Comparison of ENCODE assay signal across 1 cellular context in genomic region chr2:191189112-191189635, GRCh38.
A peak's percentile ranks its signal among the peaks of the same experiment; 100 is the strongest.
TF ChIP-seq lines count a peak whose summit lies in the region.

No MANE protein-coding gene starts in this region.

TF ChIP-seq in HepG2, 621 proteins besides CTCF, POLR2A, EP300 and RAD21:
- TF ChIP-seq, protein P1, sequence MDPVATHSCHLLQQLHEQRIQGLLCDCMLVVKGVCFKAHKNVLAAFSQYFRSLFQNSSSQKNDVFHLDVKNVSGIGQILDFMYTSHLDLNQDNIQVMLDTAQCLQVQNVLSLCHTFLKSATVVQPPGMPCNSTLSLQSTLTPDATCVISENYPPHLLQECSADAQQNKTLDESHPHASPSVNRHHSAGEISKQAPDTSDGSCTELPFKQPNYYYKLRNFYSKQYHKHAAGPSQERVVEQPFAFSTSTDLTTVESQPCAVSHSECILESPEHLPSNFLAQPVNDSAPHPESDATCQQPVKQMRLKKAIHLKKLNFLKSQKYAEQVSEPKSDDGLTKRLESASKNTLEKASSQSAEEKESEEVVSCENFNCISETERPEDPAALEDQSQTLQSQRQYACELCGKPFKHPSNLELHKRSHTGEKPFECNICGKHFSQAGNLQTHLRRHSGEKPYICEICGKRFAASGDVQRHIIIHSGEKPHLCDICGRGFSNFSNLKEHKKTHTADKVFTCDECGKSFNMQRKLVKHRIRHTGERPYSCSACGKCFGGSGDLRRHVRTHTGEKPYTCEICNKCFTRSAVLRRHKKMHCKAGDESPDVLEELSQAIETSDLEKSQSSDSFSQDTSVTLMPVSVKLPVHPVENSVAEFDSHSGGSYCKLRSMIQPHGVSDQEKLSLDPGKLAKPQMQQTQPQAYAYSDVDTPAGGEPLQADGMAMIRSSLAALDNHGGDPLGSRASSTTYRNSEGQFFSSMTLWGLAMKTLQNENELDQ (CRISPR knock-in tag; IDR thresholded peaks at IDR 0.05; ENCODE audit: borderline replicate concordance), result no peak
- TF ChIP-seq ZNF263 (CRISPR knock-in tag; IDR thresholded peaks at IDR 0.05) (no peak), SNRNP70 (IDR thresholded peaks at IDR 0.05; ENCODE audit: low read depth, low read length) (no peak)
- TF ChIP-seq, protein P2, sequence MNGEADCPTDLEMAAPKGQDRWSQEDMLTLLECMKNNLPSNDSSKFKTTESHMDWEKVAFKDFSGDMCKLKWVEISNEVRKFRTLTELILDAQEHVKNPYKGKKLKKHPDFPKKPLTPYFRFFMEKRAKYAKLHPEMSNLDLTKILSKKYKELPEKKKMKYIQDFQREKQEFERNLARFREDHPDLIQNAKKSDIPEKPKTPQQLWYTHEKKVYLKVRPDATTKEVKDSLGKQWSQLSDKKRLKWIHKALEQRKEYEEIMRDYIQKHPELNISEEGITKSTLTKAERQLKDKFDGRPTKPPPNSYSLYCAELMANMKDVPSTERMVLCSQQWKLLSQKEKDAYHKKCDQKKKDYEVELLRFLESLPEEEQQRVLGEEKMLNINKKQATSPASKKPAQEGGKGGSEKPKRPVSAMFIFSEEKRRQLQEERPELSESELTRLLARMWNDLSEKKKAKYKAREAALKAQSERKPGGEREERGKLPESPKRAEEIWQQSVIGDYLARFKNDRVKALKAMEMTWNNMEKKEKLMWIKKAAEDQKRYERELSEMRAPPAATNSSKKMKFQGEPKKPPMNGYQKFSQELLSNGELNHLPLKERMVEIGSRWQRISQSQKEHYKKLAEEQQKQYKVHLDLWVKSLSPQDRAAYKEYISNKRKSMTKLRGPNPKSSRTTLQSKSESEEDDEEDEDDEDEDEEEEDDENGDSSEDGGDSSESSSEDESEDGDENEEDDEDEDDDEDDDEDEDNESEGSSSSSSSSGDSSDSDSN (CRISPR knock-in tag; IDR thresholded peaks at IDR 0.05), result no peak
- TF ChIP-seq, protein P3, sequence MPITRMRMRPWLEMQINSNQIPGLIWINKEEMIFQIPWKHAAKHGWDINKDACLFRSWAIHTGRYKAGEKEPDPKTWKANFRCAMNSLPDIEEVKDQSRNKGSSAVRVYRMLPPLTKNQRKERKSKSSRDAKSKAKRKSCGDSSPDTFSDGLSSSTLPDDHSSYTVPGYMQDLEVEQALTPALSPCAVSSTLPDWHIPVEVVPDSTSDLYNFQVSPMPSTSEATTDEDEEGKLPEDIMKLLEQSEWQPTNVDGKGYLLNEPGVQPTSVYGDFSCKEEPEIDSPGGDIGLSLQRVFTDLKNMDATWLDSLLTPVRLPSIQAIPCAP (CRISPR knock-in tag; IDR thresholded peaks at IDR 0.05; ENCODE audit: low read depth), result 0 out of 2 replicates have a peak, but pooled peaks have one; percentile 70
- TF ChIP-seq, protein P4, sequence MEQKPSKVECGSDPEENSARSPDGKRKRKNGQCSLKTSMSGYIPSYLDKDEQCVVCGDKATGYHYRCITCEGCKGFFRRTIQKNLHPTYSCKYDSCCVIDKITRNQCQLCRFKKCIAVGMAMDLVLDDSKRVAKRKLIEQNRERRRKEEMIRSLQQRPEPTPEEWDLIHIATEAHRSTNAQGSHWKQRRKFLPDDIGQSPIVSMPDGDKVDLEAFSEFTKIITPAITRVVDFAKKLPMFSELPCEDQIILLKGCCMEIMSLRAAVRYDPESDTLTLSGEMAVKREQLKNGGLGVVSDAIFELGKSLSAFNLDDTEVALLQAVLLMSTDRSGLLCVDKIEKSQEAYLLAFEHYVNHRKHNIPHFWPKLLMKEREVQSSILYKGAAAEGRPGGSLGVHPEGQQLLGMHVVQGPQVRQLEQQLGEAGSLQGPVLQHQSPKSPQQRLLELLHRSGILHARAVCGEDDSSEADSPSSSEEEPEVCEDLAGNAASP (CRISPR knock-in tag; IDR thresholded peaks at IDR 0.05; ENCODE audit: borderline replicate concordance), result no peak
